ENCODE assay signal across 17 cellular contexts in the genomic region with DNA sequence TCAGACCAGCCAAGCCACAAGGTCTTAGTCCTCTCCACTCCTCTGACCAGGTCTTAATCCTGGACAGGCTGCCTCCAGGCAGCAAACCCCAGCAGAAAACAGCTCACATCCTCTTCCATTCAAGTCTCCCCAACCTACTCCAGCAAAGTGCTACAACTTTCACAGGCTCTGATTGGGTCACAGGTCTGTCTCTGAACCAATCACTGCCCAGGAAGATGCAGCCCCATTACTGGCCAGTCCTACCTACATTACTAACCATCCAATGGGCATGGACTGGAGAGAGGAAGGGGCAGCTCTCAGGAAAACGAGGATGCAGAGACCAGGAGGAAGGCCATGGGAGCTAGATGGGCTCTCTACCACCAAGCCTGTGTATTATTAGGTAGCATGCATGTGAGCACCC. TPM values are rescaled to one million over a fixed set of nuclear protein-coding genes. Genes with fewer than 3 reads are reported as not detected.
DNase-seq lines count a peak whose midpoint lies in the region; ATAC-seq and TF ChIP-seq lines count a peak whose summit lies in the region.
"Had no signal": no experiment of that assay in that cellular context is flagged by ENCODE, and none has a peak within 500 bp of the region (broad histone marks: within the 10 kb centered on the region; RNA-seq: fewer than 3 reads in every experiment).

No MANE protein-coding gene starts in this region.

- TF ChIP-seq EP300 in SK-N-SH (IDR thresholded peaks at IDR 0.05; ENCODE audit: borderline replicate concordance in 1 of 2, low read depth in 1 of 2, low read length in 1 of 2), result no peak
- no peak for TF ChIP-seq EP300 in suprapubic skin (IDR thresholded peaks at IDR 0.05)

- POLR2A ChIA-PET in SK-N-SH (lab: Yijun Ruan, JAX), result no interaction called here

- peak; percentile 45 for DNase-seq in GM12865 (ENCODE audit: low read depth)
- peak; percentile 25 for DNase-seq in SK-N-SH
- peak; percentile 27 for DNase-seq in fibroblast of mammary gland (ENCODE audit: low read depth)
- DNase-seq in suprapubic skin (ENCODE audit: low spot score in 2 of 2), result no peak
- no peak for DNase-seq in HT-29 (ENCODE audit: low spot score)
- DNase-seq: activated naive CD8-positive, alpha-beta T cell treated with anti-CD3 and anti-CD28 coated beads for 36 hours; DMS153; effector memory CD4-positive, alpha-beta T cell; foreskin fibroblast; NCI-H2029 treated with DMSO at 0.1 percent for 48 hours; NCI-H69 had no signal

- WGBS in SK-N-SH (ENCODE audit: low lambda C conversion rate), result 67% methylated on average over 1 of the region's 1 CpG
- 60% methylated on average over 1 of the region's 1 CpG for WGBS in suprapubic skin

- no peak for TF ChIP-seq POLR2A in suprapubic skin (IDR thresholded peaks at IDR 0.05)

- H3K4me2 ChIP-seq in BLaER1 (peak overlapping the region; percentile 48), SK-N-SH (no peak overlapping the region)

- CTCF ChIA-PET in SK-N-SH (lab: Yijun Ruan, JAX), result no interaction called here

- H2AFZ ChIP-seq in SK-N-SH (ENCODE audit: low read depth), result no peak overlapping the region

- H3K36me3 ChIP-seq in BLaER1 (peaks cover 7% of the 10 kb centered on the region; the same call in 1 of the 2 replicates), SK-N-SH (replicated peaks in 1 of 2; ENCODE audit: control insufficient read depth in 1 of 2, insufficient read depth in 2 of 2, low read length in 1 of 2) (no peaks in the 10 kb centered on the region), suprapubic skin (no peaks in the 10 kb centered on the region)
- H3K36me3 ChIP-seq: cardiac muscle cell, prostate gland had no signal

- no peaks in the 10 kb centered on the region for H3F3A ChIP-seq in SK-N-SH (replicated peaks; ENCODE audit: insufficient read depth)

- H3K79me2 ChIP-seq in SK-N-SH (ENCODE audit: insufficient read depth), result peaks cover 100% of the 10 kb centered on the region

- peaks cover 100% of the 10 kb centered on the region for H4K20me1 ChIP-seq in BLaER1
- H4K20me1 ChIP-seq in SK-N-SH (ENCODE audit: insufficient read depth), result peaks cover 100% of the 10 kb centered on the region

- no peak for TF ChIP-seq RAD21 in SK-N-SH (IDR thresholded peaks at IDR 0.05; ENCODE audit: low read length)

- H3K9me3 ChIP-seq in BLaER1 (no peaks in the 10 kb centered on the region), SK-N-SH (no peaks in the 10 kb centered on the region), suprapubic skin (no peaks in the 10 kb centered on the region)
- H3K9me3 ChIP-seq: prostate gland had no signal

- no peak for TF ChIP-seq CTCF in GM12865 (IDR thresholded peaks at IDR 0.05; ENCODE audit: insufficient read depth, low read depth, low read length, missing control alignments)
- TF ChIP-seq CTCF in SK-N-SH (IDR thresholded peaks at IDR 0.05), result no peak
- no peak for TF ChIP-seq CTCF in fibroblast of mammary gland (conservative IDR thresholded peaks at IDR 0.05; ENCODE audit: control insufficient read depth, insufficient read depth, low read depth, low read length)
- TF ChIP-seq CTCF in suprapubic skin (IDR thresholded peaks at IDR 0.05), result no peak

- ATAC-seq in GM19467 (IDR thresholded peaks at IDR 0.05; ENCODE audit: unreplicated experiment) (no peak), HG03280 (IDR thresholded peaks at IDR 0.05; ENCODE audit: unreplicated experiment) (no peak)
- ATAC-seq: left ventricle myocardium superior had no signal

- no peaks in the 10 kb centered on the region for H3K9me2 ChIP-seq in SK-N-SH

- no peak overlapping the region for H3K9ac ChIP-seq in BLaER1
- no peak overlapping the region for H3K9ac ChIP-seq in SK-N-SH

- no peaks in the 10 kb centered on the region for H3K27me3 ChIP-seq in BLaER1
- H3K27me3 ChIP-seq in SK-N-SH (ENCODE audit: insufficient read depth), result no peaks in the 10 kb centered on the region
- no peaks in the 10 kb centered on the region for H3K27me3 ChIP-seq in suprapubic skin
- H3K27me3 ChIP-seq: cardiac muscle cell had no signal

- H3K4me3 ChIP-seq in BLaER1 (no peak overlapping the region), GM12865 (ENCODE audit: low read depth, low read length) (no peak overlapping the region), SK-N-SH (ENCODE audit: low read depth in 2 of 2, low read length in 1 of 2) (no peak overlapping the region), fibroblast of mammary gland (ENCODE audit: control insufficient read depth, low read depth, low read length) (no peak overlapping the region), suprapubic skin (no peak overlapping the region)
- H3K4me3 ChIP-seq: cardiac muscle cell, prostate gland had no signal

- H3K4me1 ChIP-seq in BLaER1, result peaks cover 87% of the 10 kb centered on the region
- peaks cover 0 to 24% of the 10 kb centered on the region in 2 experiments; a peak in 2 of 4 replicates for H3K4me1 ChIP-seq in SK-N-SH (ENCODE audit: control insufficient read depth in 1 of 2, insufficient read depth in 2 of 2, low read depth in 1 of 2, low read length in 1 of 2)
- peaks cover 38% of the 10 kb centered on the region for H3K4me1 ChIP-seq in suprapubic skin

- no peak overlapping the region for H3K27ac ChIP-seq in BLaER1
- H3K27ac ChIP-seq in SK-N-SH (ENCODE audit: low read depth in 2 of 2, low read length in 1 of 2), result no peak overlapping the region
- H3K27ac ChIP-seq in suprapubic skin, result no peak overlapping the region
- H3K27ac ChIP-seq: cardiac muscle cell had no signal

TF ChIP-seq in SK-N-SH, 30 proteins besides CTCF, POLR2A, EP300 and RAD21 (continues in another document):
- TF ChIP-seq TAF1 (IDR thresholded peaks at IDR 0.05; ENCODE audit: borderline replicate concordance, low read depth, low read length) (no peak), FOXM1 (IDR thresholded peaks at IDR 0.05; ENCODE audit: low read depth) (no peak), MXI1 (IDR thresholded peaks at IDR 0.05; ENCODE audit: low read depth, low read length) (no peak)
- TF ChIP-seq, protein P1, sequence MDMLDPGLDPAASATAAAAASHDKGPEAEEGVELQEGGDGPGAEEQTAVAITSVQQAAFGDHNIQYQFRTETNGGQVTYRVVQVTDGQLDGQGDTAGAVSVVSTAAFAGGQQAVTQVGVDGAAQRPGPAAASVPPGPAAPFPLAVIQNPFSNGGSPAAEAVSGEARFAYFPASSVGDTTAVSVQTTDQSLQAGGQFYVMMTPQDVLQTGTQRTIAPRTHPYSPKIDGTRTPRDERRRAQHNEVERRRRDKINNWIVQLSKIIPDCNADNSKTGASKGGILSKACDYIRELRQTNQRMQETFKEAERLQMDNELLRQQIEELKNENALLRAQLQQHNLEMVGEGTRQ (IDR thresholded peaks at IDR 0.05; ENCODE audit: borderline replicate concordance, low read depth, low read length), result no peak
- TF ChIP-seq, protein P2, sequence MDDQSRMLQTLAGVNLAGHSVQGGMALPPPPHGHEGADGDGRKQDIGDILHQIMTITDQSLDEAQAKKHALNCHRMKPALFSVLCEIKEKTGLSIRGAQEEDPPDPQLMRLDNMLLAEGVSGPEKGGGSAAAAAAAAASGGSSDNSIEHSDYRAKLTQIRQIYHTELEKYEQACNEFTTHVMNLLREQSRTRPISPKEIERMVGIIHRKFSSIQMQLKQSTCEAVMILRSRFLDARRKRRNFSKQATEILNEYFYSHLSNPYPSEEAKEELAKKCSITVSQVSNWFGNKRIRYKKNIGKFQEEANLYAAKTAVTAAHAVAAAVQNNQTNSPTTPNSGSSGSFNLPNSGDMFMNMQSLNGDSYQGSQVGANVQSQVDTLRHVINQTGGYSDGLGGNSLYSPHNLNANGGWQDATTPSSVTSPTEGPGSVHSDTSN (IDR thresholded peaks at IDR 0.05), result no peak

RNA-seq across cellular contexts. Expression of a gene that starts 12.2 kb away (rescaled TPM):
- 3.5 and 3.8 TPM in 2 replicates for polyA plus RNA-seq in SK-N-SH (2012; rRNA removed)
- polyA plus RNA-seq in SK-N-SH (2012; cell fraction: cytosol; rRNA removed), result 2.1 and 3.1 TPM in 2 replicates
- polyA plus RNA-seq in SK-N-SH (2012; cell fraction: nucleus; rRNA removed), result 8.0 and 8.6 TPM in 2 replicates
- 10 to 100 TPM; 13.1 to 15.4 (median 14.6) TPM for total RNA-seq in suprapubic skin
- total RNA-seq in HT-29 (2014; rRNA removed; shearing (Covaris generic)), result 9.6 and 12.5 TPM in 2 replicates

RNA-seq across cellular contexts. Expression of a gene that starts 43.6 kb away (rescaled TPM):
- polyA plus RNA-seq in SK-N-SH (2012; rRNA removed), result 23.5 and 28.4 TPM in 2 replicates
- 19.7 and 22.2 TPM in 2 replicates for polyA plus RNA-seq in SK-N-SH (2012; cell fraction: cytosol; rRNA removed)
- 25.7 and 34.0 TPM in 2 replicates for polyA plus RNA-seq in SK-N-SH (2012; cell fraction: nucleus; rRNA removed)
- 10 to 100 TPM; 49.8 to 64.8 (median 56.3) TPM for total RNA-seq in suprapubic skin
- 16.8 and 23.4 TPM in 2 replicates for total RNA-seq in HT-29 (2014; rRNA removed; shearing (Covaris generic))

RNA-seq across cellular contexts. Expression of a gene that starts 44.2 kb away (rescaled TPM):
- 74.2 and 79.9 TPM in 2 replicates for polyA plus RNA-seq in SK-N-SH (2012; rRNA removed)
- polyA plus RNA-seq in SK-N-SH (2012; cell fraction: cytosol; rRNA removed), result 86.6 and 101 TPM in 2 replicates
- 67.7 and 70.5 TPM in 2 replicates for polyA plus RNA-seq in SK-N-SH (2012; cell fraction: nucleus; rRNA removed)
- 100 to 1,000 TPM in 2 of 4 donors, 10 to 100 TPM in 2; 77.3 to 121 (median 98.8) TPM for total RNA-seq in suprapubic skin
- total RNA-seq in HT-29 (2014; rRNA removed; shearing (Covaris generic)), result 32.7 and 33.9 TPM in 2 replicates

RNA-seq across cellular contexts. Expression of a gene that starts 45.2 kb away (rescaled TPM):
- 3.3 and 4.3 TPM in 2 replicates for polyA plus RNA-seq in SK-N-SH (2012; rRNA removed)
- 2.6 and 4.0 TPM in 2 replicates for polyA plus RNA-seq in SK-N-SH (2012; cell fraction: cytosol; rRNA removed)
- 5.4 and 6.9 TPM in 2 replicates for polyA plus RNA-seq in SK-N-SH (2012; cell fraction: nucleus; rRNA removed)
- total RNA-seq in suprapubic skin, result 1 to 10 TPM; 2.3 to 2.8 (median 2.7) TPM
- 10.1 and 14.2 TPM in 2 replicates for total RNA-seq in HT-29 (2014; rRNA removed; shearing (Covaris generic))

Comparison
In these comparisons a context has a peak if more than half of its experiments do, and no peak if none do; other contexts are left out.
1. DNase-seq: peak in GM12865 (single experiment), SK-N-SH (single experiment) and fibroblast of mammary gland (single experiment); none in suprapubic skin (0 of 2) and HT-29 (single experiment).